In the genomic region with DNA sequence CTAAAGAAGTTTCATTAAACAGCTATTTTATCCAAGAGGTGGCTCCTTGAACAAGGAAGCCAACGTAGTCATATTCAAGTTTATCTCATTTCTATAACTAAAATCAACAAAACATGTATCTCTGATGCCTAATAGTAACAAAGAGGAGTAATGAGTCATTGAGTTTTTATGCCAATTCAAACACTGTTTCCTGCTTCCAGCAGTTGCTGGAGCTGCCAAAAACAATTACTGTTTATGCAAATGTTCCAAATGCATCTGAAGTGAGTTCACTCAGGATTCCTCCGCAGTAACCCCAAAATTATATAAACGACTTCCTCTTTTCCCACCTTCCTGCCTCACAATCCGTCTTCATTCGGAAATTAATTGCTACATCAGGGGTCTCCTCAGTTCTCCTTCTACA, we compare ENCODE assay signal across 8 cellular contexts.
A peak's percentile ranks its signal among the peaks of the same experiment; 100 is the strongest.
DNase-seq lines count a peak whose midpoint lies in the region; ATAC-seq and TF ChIP-seq lines count a peak whose summit lies in the region.
"Not testable (repeated sequence)": the region's sequence is repeated elsewhere in the genome, so short reads cannot be mapped to it uniquely, and the experiment has no call there.

No MANE protein-coding gene starts in this region.

- DNase-seq in BJ (ENCODE audit: low read depth) = peak; percentile 5
- DNase-seq in HFF-Myc (ENCODE audit: extremely low read depth, low read depth) = peak; percentile 16
- peak; percentile 2 for DNase-seq in Panc1 (ENCODE audit: low read depth, low spot score)
- peak; percentile 77 for DNase-seq in MCF 10A (ENCODE audit: unreplicated experiment)
- DNase-seq in fibroblast of lung (ENCODE audit: low read depth in 2 of 2) = peak; percentile 85 to 87
- peak; percentile 75 for DNase-seq in kidney tubule cell (ENCODE audit: low spot score)
- peak; percentile 25 for DNase-seq in skeletal muscle cell (ENCODE audit: low read depth)

- not testable (repeated sequence) for H3K27ac Mint-ChIP-seq in MCF 10A (ENCODE audit: low read depth, unreplicated experiment)

- not testable (repeated sequence) for H3K27me3 Mint-ChIP-seq in MCF 10A (ENCODE audit: insufficient read depth, unreplicated experiment)

- intact Hi-C loops in Panc1 (cut with micrococcal nuclease; ENCODE audit: unreplicated experiment); MCF 10A (cut with micrococcal nuclease): not testable (repeated sequence)

- BruUV-seq in Panc1 (replicated peaks; lab: Mats Ljungman, UMichigan); MCF 10A (replicated peaks; lab: Mats Ljungman, UMichigan): not testable (repeated sequence)

- H3K27me3 ChIP-seq in BJ (ENCODE audit: control insufficient read depth, insufficient read depth, low read length); Panc1 (ENCODE audit: control insufficient read depth, insufficient read depth, low read length); fibroblast of lung (ENCODE audit: control insufficient read depth, insufficient read depth, low read length): not testable (repeated sequence)

- not testable (repeated sequence) for H3K9ac ChIP-seq in fibroblast of lung (ENCODE audit: insufficient read depth, low read length)

- H3K36me3 ChIP-seq in BJ (ENCODE audit: control insufficient read depth, insufficient read depth, low read length); Panc1 (ENCODE audit: control insufficient read depth, insufficient read depth, low read length); fibroblast of lung (ENCODE audit: control insufficient read depth, insufficient read depth, low read length): not testable (repeated sequence)

- ATAC-seq in Panc1 = not testable (repeated sequence)

- not testable (repeated sequence) for TF ChIP-seq CTCF in 22Rv1 (IDR thresholded peaks at IDR 0.05); BJ (IDR thresholded peaks at IDR 0.05; ENCODE audit: insufficient read depth, low read depth, low read length); HFF-Myc (IDR thresholded peaks at IDR 0.05; ENCODE audit: low read depth, low read length, missing control alignments); Panc1 (IDR thresholded peaks at IDR 0.05); MCF 10A (IDR thresholded peaks at IDR 0.05; ENCODE audit: unreplicated experiment); fibroblast of lung (conservative IDR thresholded peaks at IDR 0.05 in 1 of 2, IDR thresholded peaks at IDR 0.05 in 1 of 2; ENCODE audit: low read depth in 1 of 2, low read length in 2 of 2)

- H3K4me3 ChIP-seq in BJ (ENCODE audit: low read depth, low read length); HFF-Myc (replicated peaks; ENCODE audit: low read depth, low read length); Panc1 (ENCODE audit: low read depth in 2 of 2, low read length in 2 of 2); fibroblast of lung (replicated peaks in 1 of 4; ENCODE audit: control extremely low read depth in 1 of 4, insufficient read depth in 1 of 4, low read depth in 3 of 4, low read length in 4 of 4); skeletal muscle cell (ENCODE audit: low read depth, low read length): not testable (repeated sequence)

- CTCF ChIA-PET in BJ (lab: Yijun Ruan, JAX); Panc1 (lab: Charles Lee); MCF 10A (lab: Yijun Ruan, JAX): not testable (repeated sequence)

- peak overlapping the region; percentile 50 for H3K27ac ChIP-seq in 22Rv1
- not testable (repeated sequence) for H3K27ac ChIP-seq in Panc1 (ENCODE audit: low read length); fibroblast of lung (ENCODE audit: insufficient read depth, low read length)

- H4K20me1 ChIP-seq in fibroblast of lung (ENCODE audit: control insufficient read depth, extremely low read depth, insufficient read depth, low read length) = not testable (repeated sequence)

- H3K4me3 Mint-ChIP-seq in MCF 10A (ENCODE audit: unreplicated experiment) = not testable (repeated sequence)

- POLR2A ChIA-PET in BJ (lab: Charles Lee) = interaction anchor here (0.6 kb wide), 1 partner anchor 297 kb away, joined by 6 read pairs; no protein-coding TSS in a partner anchor
- POLR2A ChIA-PET in Panc1 (lab: Charles Lee); MCF 10A (lab: Yijun Ruan, JAX): not testable (repeated sequence)

- H3K9me3 Mint-ChIP-seq in MCF 10A (ENCODE audit: unreplicated experiment) = not testable (repeated sequence)

- H3K9me3 ChIP-seq in Panc1 (ENCODE audit: control insufficient read depth, insufficient read depth, low read depth, low read length); fibroblast of lung (ENCODE audit: control insufficient read depth, insufficient read depth, low read depth, low read length): not testable (repeated sequence)

- not testable (repeated sequence) for H3K4me1 ChIP-seq in Panc1 (ENCODE audit: control insufficient read depth, insufficient read depth, low read length); fibroblast of lung (ENCODE audit: control insufficient read depth, extremely low read depth, insufficient read depth, low read length)

- in situ Hi-C loops in Panc1 (cut with HindIII; ENCODE audit: low pct_unique_long_range_greater_than_20kb, low sequenced_read_pairs) = not testable (repeated sequence)

- not testable (repeated sequence) for H2AFZ ChIP-seq in fibroblast of lung (ENCODE audit: low read length)

- H3K4me1 Mint-ChIP-seq in MCF 10A (ENCODE audit: insufficient read depth, unreplicated experiment) = peaks cover 18% of the 10 kb centered on the region

- H3K36me3 Mint-ChIP-seq in MCF 10A (ENCODE audit: insufficient read depth, unreplicated experiment) = peaks cover 15% of the 10 kb centered on the region

- not testable (repeated sequence) for H3K79me2 ChIP-seq in fibroblast of lung (ENCODE audit: control insufficient read depth, insufficient read depth, low read length)

- peak overlapping the region; percentile 37 for H3K4me2 ChIP-seq in fibroblast of lung (ENCODE audit: extremely low read depth, insufficient read depth, low read length)

Comparison
In these comparisons a context has a peak if more than half of its experiments do, and no peak if none do; other contexts are left out.
1. DNase-seq: peak in every context shown above with its lines; median percentile 86 in fibroblast of lung; 77 in MCF 10A; 75 in kidney tubule cell; 25 in skeletal muscle cell; 16 in HFF-Myc; 5 in BJ; 2 in Panc1.